ENCODE assay signal across 11 cellular contexts in genomic region chr1:70504821-70505193, GRCh38.
DNase-seq lines count a peak whose midpoint lies in the region; ATAC-seq and TF ChIP-seq lines count a peak whose summit lies in the region.
"Had no signal": no experiment of that assay in that cellular context is flagged by ENCODE, and none has a peak within 500 bp of the region (broad histone marks: within the 10 kb centered on the region; RNA-seq: fewer than 3 reads in every experiment).

No MANE protein-coding gene starts in this region.

- no peaks in the 10 kb centered on the region for H3K79me2 ChIP-seq in SK-N-SH (ENCODE audit: insufficient read depth)
- H3K79me2 ChIP-seq in smooth muscle cell (ENCODE audit: low read depth) = no peaks in the 10 kb centered on the region

- WGBS in SK-N-SH (ENCODE audit: low lambda C conversion rate) = 5% methylated on average over 2 of the region's 2 CpGs
- WGBS in smooth muscle cell (ENCODE audit: low lambda C conversion rate) = 2% methylated on average over 2 of the region's 2 CpGs

- ATAC-seq in HG02763 (IDR thresholded peaks at IDR 0.05; ENCODE audit: unreplicated experiment) (peak; percentile 24), left lobe of liver (no peak)

- H3K27ac Mint-ChIP-seq in activated CD4-positive, alpha-beta T cell treated with anti-CD3 and anti-CD28 coated beads, Interleukin-2, amount 10 ng/mL, durations not matched to agents 24 days and 14 days = no peak overlapping the region
- H3K27ac Mint-ChIP-seq: dendritic cell treated with granulocyte-macrophage colony-stimulating factor and Interleukin-4, amounts not matched to agents 40 ng/mL and 50 ng/mL, for 4 days had no signal

- no peaks in the 10 kb centered on the region for H3K9me3 Mint-ChIP-seq in activated CD4-positive, alpha-beta T cell treated with anti-CD3 and anti-CD28 coated beads, Interleukin-2, amount 10 ng/mL, durations not matched to agents 24 days and 14 days
- H3K9me3 Mint-ChIP-seq: dendritic cell treated with granulocyte-macrophage colony-stimulating factor and Interleukin-4, amounts not matched to agents 40 ng/mL and 50 ng/mL, for 4 days had no signal

- H3K4me2 ChIP-seq in SK-N-SH = peak overlapping the region; percentile 53; the same call in 1 of the 2 replicates
- peak overlapping the region; percentile 1 for H3K4me2 ChIP-seq in smooth muscle cell

- H3K9ac ChIP-seq in SK-N-SH = peak overlapping the region; percentile 15; the same call in 1 of the 2 replicates
- H3K9ac ChIP-seq in smooth muscle cell (ENCODE audit: low read depth) = no peak overlapping the region

- H3K27me3 ChIP-seq in SK-N-SH (ENCODE audit: insufficient read depth) (no peaks in the 10 kb centered on the region), smooth muscle cell (ENCODE audit: low read depth) (peaks cover 37% of the 10 kb centered on the region)

- TF ChIP-seq CTCF in SK-N-SH (IDR thresholded peaks at IDR 0.05) (no peak), smooth muscle cell (IDR thresholded peaks at IDR 0.05; ENCODE audit: borderline replicate concordance, insufficient read depth, poor library complexity, severe bottlenecking) (no peak)

- no peaks in the 10 kb centered on the region for H3K36me3 ChIP-seq in SK-N-SH (replicated peaks in 1 of 2; ENCODE audit: control insufficient read depth in 1 of 2, insufficient read depth in 2 of 2, low read length in 1 of 2)
- no peaks in the 10 kb centered on the region for H3K36me3 ChIP-seq in smooth muscle cell (ENCODE audit: low read depth)
- H3K36me3 ChIP-seq: HAP-1 had no signal

- no peaks in the 10 kb centered on the region; the same call in 1 of the 2 replicates for H4K20me1 ChIP-seq in SK-N-SH (ENCODE audit: insufficient read depth)
- H4K20me1 ChIP-seq in smooth muscle cell (ENCODE audit: low read depth) = no peaks in the 10 kb centered on the region

- H3K4me3 Mint-ChIP-seq in activated CD4-positive, alpha-beta T cell treated with anti-CD3 and anti-CD28 coated beads, Interleukin-2, amount 10 ng/mL, durations not matched to agents 24 days and 14 days = no peak overlapping the region
- H3K4me3 Mint-ChIP-seq: dendritic cell treated with granulocyte-macrophage colony-stimulating factor and Interleukin-4, amounts not matched to agents 40 ng/mL and 50 ng/mL, for 4 days had no signal

- H3K4me3 ChIP-seq in SK-N-SH (ENCODE audit: low read depth in 2 of 2, low read length in 1 of 2) = no peak overlapping the region
- no peak overlapping the region for H3K4me3 ChIP-seq in smooth muscle cell
- H3K4me3 ChIP-seq: HAP-1, lung had no signal

- H3K27me3 Mint-ChIP-seq in activated CD4-positive, alpha-beta T cell treated with anti-CD3 and anti-CD28 coated beads, Interleukin-2, amount 10 ng/mL, durations not matched to agents 24 days and 14 days = peaks cover 11% of the 10 kb centered on the region
- H3K27me3 Mint-ChIP-seq: dendritic cell treated with granulocyte-macrophage colony-stimulating factor and Interleukin-4, amounts not matched to agents 40 ng/mL and 50 ng/mL, for 4 days had no signal

- TF ChIP-seq RAD21 in SK-N-SH (IDR thresholded peaks at IDR 0.05; ENCODE audit: low read length) = no peak

- POLR2A ChIA-PET in SK-N-SH (lab: Yijun Ruan, JAX) = no interaction called here

- H3K9me3 ChIP-seq in SK-N-SH (no peaks in the 10 kb centered on the region), smooth muscle cell (replicated peaks; ENCODE audit: low read depth) (no peaks in the 10 kb centered on the region)
- H3K9me3 ChIP-seq: HAP-1 had no signal

- no peaks in the 10 kb centered on the region for H3K9me2 ChIP-seq in SK-N-SH

- H3K4me1 Mint-ChIP-seq in activated CD4-positive, alpha-beta T cell treated with anti-CD3 and anti-CD28 coated beads, Interleukin-2, amount 10 ng/mL, durations not matched to agents 24 days and 14 days = peaks cover 2% of the 10 kb centered on the region

- peak; percentile 76 to 93 for TF ChIP-seq EP300 in SK-N-SH (IDR thresholded peaks at IDR 0.05; ENCODE audit: borderline replicate concordance in 1 of 2, low read depth in 1 of 2, low read length in 1 of 2)

- H3F3A ChIP-seq in SK-N-SH (replicated peaks; ENCODE audit: insufficient read depth) (peaks cover 23% of the 10 kb centered on the region), smooth muscle cell (ENCODE audit: low read depth) (peaks cover 8% of the 10 kb centered on the region)

- CTCF ChIA-PET in SK-N-SH (lab: Yijun Ruan, JAX) = interaction anchor here (1.0 to 1.2 kb wide), 2 partner anchors 67 to 107 kb away, joined by 3 to 4 read pairs; no protein-coding TSS in a partner anchor

- peak; percentile 73 for DNase-seq in NCI-H82 (lab: John Stamatoyannopoulos, UW)
- DNase-seq in NCI-H82 treated with DMSO at 0.1 percent for 48 hours (lab: John Stamatoyannopoulos, UW; ENCODE audit: unreplicated experiment) = no peak
- peak; percentile 27 for DNase-seq in SK-N-SH
- DNase-seq in smooth muscle cell (lab: John Stamatoyannopoulos, UW; ENCODE audit: unreplicated experiment) = peak; percentile 11
- no peak for DNase-seq in left lobe of liver (ENCODE audit: low spot score)
- DNase-seq in activated CD4-positive, alpha-beta T cell treated with anti-CD3 and anti-CD28 coated beads, Interleukin-2, amount 10 ng/mL, durations not matched to agents 24 days and 14 days = no peak
- DNase-seq in NCI-H2227 treated with DMSO at 0.1 percent for 48 hours (lab: John Stamatoyannopoulos, UW) = no peak

- H2AFZ ChIP-seq in SK-N-SH (ENCODE audit: low read depth) (no peak overlapping the region), smooth muscle cell (ENCODE audit: low read depth) (no peak overlapping the region)

- H3K4me1 ChIP-seq in SK-N-SH (ENCODE audit: control insufficient read depth in 1 of 2, insufficient read depth in 2 of 2, low read depth in 1 of 2, low read length in 1 of 2) = peaks cover 5 to 15% of the 10 kb centered on the region in 2 experiments; a peak in 3 of 4 replicates
- H3K4me1 ChIP-seq in smooth muscle cell (ENCODE audit: low read depth) = no peaks in the 10 kb centered on the region

- H3K27ac ChIP-seq in SK-N-SH (ENCODE audit: low read depth in 2 of 2, low read length in 1 of 2) (peak overlapping the region; percentile 76 to 81; a peak in 3 of 4 replicates), smooth muscle cell (ENCODE audit: low read depth) (peak overlapping the region; percentile 40)

- intact Hi-C loops in activated CD4-positive, alpha-beta T cell treated with anti-CD3 and anti-CD28 coated beads, Interleukin-2, amount 10 ng/mL, durations not matched to agents 24 days and 14 days (cut with micrococcal nuclease) = loop anchor here (5.0 to 10.0 kb wide), 2 partner anchors 53 to 150 kb away; partner anchors contain the start of gene ANKRD13C

- H3K36me3 Mint-ChIP-seq in activated CD4-positive, alpha-beta T cell treated with anti-CD3 and anti-CD28 coated beads, Interleukin-2, amount 10 ng/mL, durations not matched to agents 24 days and 14 days (ENCODE audit: low read depth) = no peaks in the 10 kb centered on the region

TF ChIP-seq in SK-N-SH, 30 proteins besides CTCF, POLR2A, EP300 and RAD21 (continues in another document):
- TF ChIP-seq JUND (IDR thresholded peaks at IDR 0.05) (peak; percentile 96), TCF12 (IDR thresholded peaks at IDR 0.05) (peak; percentile 99), NFIC (IDR thresholded peaks at IDR 0.05; ENCODE audit: borderline replicate concordance) (peak; percentile 92), GATA2 (CRISPR knock-in tag; IDR thresholded peaks at IDR 0.05) (peak; percentile 29; the same call in 1 of the 2 replicates), MAX (IDR thresholded peaks at IDR 0.05; ENCODE audit: low read depth) (no peak; the same call in 1 of the 2 replicates), TAF1 (IDR thresholded peaks at IDR 0.05; ENCODE audit: borderline replicate concordance, low read depth, low read length) (peak; percentile 32; the same call in 1 of the 2 replicates), RCOR1 (IDR thresholded peaks at IDR 0.05; ENCODE audit: low read length) (peak; percentile 22; the same call in 1 of the 2 replicates), ELF1 (IDR thresholded peaks at IDR 0.05) (no peak), FOXJ3 (CRISPR knock-in tag; IDR thresholded peaks at IDR 0.05) (no peak), TEAD4 (IDR thresholded peaks at IDR 0.05; ENCODE audit: borderline replicate concordance, insufficient read depth) (peak; percentile 98), SIN3A (IDR thresholded peaks at IDR 0.05; ENCODE audit: borderline replicate concordance, low read depth, low read length) (peak; percentile 81; the same call in 1 of the 2 replicates), USF2 (IDR thresholded peaks at IDR 0.05; ENCODE audit: borderline replicate concordance, low read depth, low read length) (no peak), FOSL2 (IDR thresholded peaks at IDR 0.05; ENCODE audit: borderline replicate concordance, low read depth) (peak; percentile 80; the same call in 1 of the 2 replicates), IRF3 (IDR thresholded peaks at IDR 0.05; ENCODE audit: low read depth, low read length) (no peak)

Comparison
In these comparisons a context has a peak if more than half of its experiments do, and no peak if none do; other contexts are left out.
1. DNase-seq: peak in NCI-H82 (single experiment), SK-N-SH (single experiment) and smooth muscle cell (single experiment); none in NCI-H82 treated with DMSO at 0.1 percent for 48 hours (single experiment), left lobe of liver (single experiment), activated CD4-positive, alpha-beta T cell treated with anti-CD3 and anti-CD28 coated beads, Interleukin-2, amount 10 ng/mL, durations not matched to agents 24 days and 14 days (single experiment) and NCI-H2227 treated with DMSO at 0.1 percent for 48 hours (single experiment).